ENCODE assay signal across 5 cellular contexts in the genomic region with DNA sequence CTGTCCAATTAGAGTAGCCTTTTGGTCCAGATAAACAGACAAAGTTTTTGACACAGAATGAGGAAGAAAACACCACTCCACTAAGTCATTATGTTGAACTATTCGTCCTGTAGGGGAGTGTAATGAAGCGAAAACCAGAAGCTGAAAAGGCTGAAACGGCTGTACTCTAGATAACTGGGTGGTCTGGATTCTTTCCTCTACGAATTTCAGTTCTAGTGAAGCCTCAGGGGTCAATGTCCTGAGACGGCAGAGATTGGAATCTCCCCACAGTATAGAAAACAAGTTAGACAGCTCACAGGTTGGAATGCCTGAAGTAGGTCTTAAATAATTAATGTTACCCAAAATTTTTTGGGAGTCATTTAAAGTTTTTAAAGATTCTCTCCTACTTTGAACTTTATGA. TPM values are rescaled to one million over a fixed set of nuclear protein-coding genes. Genes with fewer than 3 reads are reported as not detected.
"Had no signal": no experiment of that assay in that cellular context is flagged by ENCODE, and none has a peak within 500 bp of the region (broad histone marks: within the 10 kb centered on the region; RNA-seq: fewer than 3 reads in every experiment).

No MANE protein-coding gene starts in this region.

RNA-seq across cellular contexts. Expression of gene PF4, which starts 31.3 kb away (rescaled TPM):
- total RNA-seq: H4, H7, HepG2, HT1080 had no signal
- polyA plus RNA-seq: HepG2 had no signal

RNA-seq across cellular contexts. Expression of gene PPBP, which starts 37.5 kb away (rescaled TPM):
- total RNA-seq: H4, H7, HepG2, HFFc6, HT1080 had no signal
- polyA plus RNA-seq: HepG2 had no signal

RNA-seq across cellular contexts. Expression of gene CXCL5, which starts 48.0 kb away (rescaled TPM):
- total RNA-seq: H4, HepG2 had no signal
- polyA plus RNA-seq: HepG2 had no signal
